15 cellular contexts compared by ENCODE assay signal in genomic region chr6:54191460-54191859, GRCh38.
A peak's percentile ranks its signal among the peaks of the same experiment; 100 is the strongest.
DNase-seq lines count a peak whose midpoint lies in the region; ATAC-seq and TF ChIP-seq lines count a peak whose summit lies in the region.
"Had no signal": no experiment of that assay in that cellular context is flagged by ENCODE, and none has a peak within 500 bp of the region (broad histone marks: within the 10 kb centered on the region; RNA-seq: fewer than 3 reads in every experiment).

No MANE protein-coding gene starts in this region.

- DNase-seq in COR-L47 (lab: John Stamatoyannopoulos, UW) (peak; percentile 11), NCI-H1105 treated with DMSO at 0.1 percent for 48 hours (lab: John Stamatoyannopoulos, UW) (peak; percentile 15), astrocyte of the hippocampus (ENCODE audit: low read depth, low spot score) (peak; percentile 28), left lung (no peak), ureter (ENCODE audit: low spot score) (no peak)
- DNase-seq in effector CD4-positive, alpha-beta T cell = no peak
- DNase-seq: activated T-cell treated with anti-CD3 and anti-CD28 coated beads, Interleukin-2, amount 50 U/mL, for 24 hours; foreskin melanocyte; GOT3; kidney glomerular epithelial cell; RPMI8226; stimulated activated CD4-positive, alpha-beta T cell treated with anti-CD3 and anti-CD28 coated beads, Interleukin-2, amount 100 ng/mL, for 24 hours; stimulated activated naive CD4-positive, alpha-beta T cell had no signal

- no peaks in the 10 kb centered on the region for H3K9me3 ChIP-seq in left lung

- TF ChIP-seq CTCF in left lung (IDR thresholded peaks at IDR 0.05) = no peak

- no peaks in the 10 kb centered on the region for H3K27me3 ChIP-seq in left lung

- peak; percentile 63 for ATAC-seq in left lung
- ATAC-seq in HG03520 (IDR thresholded peaks at IDR 0.05; ENCODE audit: unreplicated experiment) = no peak
- no peak for ATAC-seq in GM18498 (IDR thresholded peaks at IDR 0.05; ENCODE audit: unreplicated experiment)

- H3K4me1 ChIP-seq in left lung = no peaks in the 10 kb centered on the region

- intact Hi-C loops in left lung (cut with DNase I) = no loop called here

- no peak overlapping the region for H3K4me3 ChIP-seq in left lung

- H3K27ac ChIP-seq in left lung = no peak overlapping the region

- H3K36me3 ChIP-seq in left lung = no peaks in the 10 kb centered on the region

Comparison
In these comparisons a context has a peak if more than half of its experiments do, and no peak if none do; other contexts are left out.
1. DNase-seq: peak in COR-L47 (single experiment), NCI-H1105 treated with DMSO at 0.1 percent for 48 hours (single experiment) and astrocyte of the hippocampus (single experiment); none in left lung (0 of 2), ureter (single experiment) and effector CD4-positive, alpha-beta T cell (single experiment).